18 cellular contexts compared by ENCODE assay signal in the genomic region with DNA sequence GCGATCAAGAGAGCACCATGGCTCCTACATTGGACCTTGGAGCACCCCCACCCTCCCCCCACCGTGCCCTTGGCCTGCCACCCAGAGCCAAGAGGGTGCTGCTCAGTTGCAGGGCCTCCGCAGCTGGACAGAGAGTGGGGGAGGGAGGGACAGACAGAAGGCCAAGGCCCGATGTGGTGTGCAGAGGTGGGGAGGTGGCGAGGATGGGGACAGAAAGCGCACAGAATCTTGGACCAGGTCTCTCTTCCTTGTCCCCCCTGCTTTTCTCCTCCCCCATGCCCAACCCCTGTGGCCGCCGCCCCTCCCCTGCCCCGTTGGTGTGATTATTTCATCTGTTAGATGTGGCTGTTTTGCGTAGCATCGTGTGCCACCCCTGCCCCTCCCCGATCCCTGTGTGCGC. TPM values are rescaled to one million over a fixed set of nuclear protein-coding genes. Genes with fewer than 3 reads are reported as not detected.
DNase-seq lines count a peak whose midpoint lies in the region; ATAC-seq and TF ChIP-seq lines count a peak whose summit lies in the region.
"Had no signal": no experiment of that assay in that cellular context is flagged by ENCODE, and none has a peak within 500 bp of the region (broad histone marks: within the 10 kb centered on the region; RNA-seq: fewer than 3 reads in every experiment).

No MANE protein-coding gene starts in this region.

- peaks cover 0 to 7% (median 0%) of the 10 kb centered on the region in 5 experiments for H3K9me3 Mint-ChIP-seq in brain
- no peaks in the 10 kb centered on the region for H3K9me3 Mint-ChIP-seq in neural crest cell

- DNase-seq in stimulated activated CD4-positive, alpha-beta T cell treated with anti-CD3 and anti-CD28 coated beads, Interleukin-15, amount 100 ng/mL, for 24 hours: peak; percentile 2
- DNase-seq in stimulated activated CD4-positive, alpha-beta T cell treated with anti-CD3 and anti-CD28 coated beads, Interleukin-4, amount 100 ng/mL, for 4 hours: no peak
- DNase-seq in neural crest cell (ENCODE audit: low read depth, low spot score): no peak
- DNase-seq in NK-92 (lab: John Stamatoyannopoulos, UW; ENCODE audit: unreplicated experiment): no peak
- DNase-seq in C1 segment of cervical spinal cord (lab: John Stamatoyannopoulos, UW): no peak
- DNase-seq in RKO (ENCODE audit: low spot score): no peak
- DNase-seq: activated CD4-positive, alpha-beta T cell treated with anti-CD3 and anti-CD28 coated beads, Interleukin-2, amount 50 U/mL, for 1 hour; activated T-cell treated with anti-CD3 and anti-CD28 coated beads, Interleukin-2, amount 50 U/mL, for 1 hour; foreskin melanocyte; MM.1S; NCI-H187 treated with DMSO at 0.1 percent for 48 hours had no signal

- H3K27ac Mint-ChIP-seq in brain: peak overlapping the region; percentile 91 to 100 (median 99)
- no peak overlapping the region for H3K27ac Mint-ChIP-seq in neural crest cell (ENCODE audit: unreplicated experiment)

- ATAC-seq in GM18870 (IDR thresholded peaks at IDR 0.05; ENCODE audit: unreplicated experiment): no peak
- ATAC-seq: left lung, psoas muscle had no signal

- H3K4me1 Mint-ChIP-seq in brain (peaks cover 80% of the 10 kb centered on the region), neural crest cell (peaks cover 46% of the 10 kb centered on the region)

- TF ChIP-seq CTCF in brain (conservative IDR thresholded peaks at IDR 0.05) (no peak), neural crest cell (conservative IDR thresholded peaks at IDR 0.05) (no peak)

- H3K27me3 Mint-ChIP-seq in brain: peaks cover 4% of the 10 kb centered on the region
- H3K27me3 Mint-ChIP-seq in neural crest cell (ENCODE audit: low read depth): peaks cover 26% of the 10 kb centered on the region

- H3K36me3 Mint-ChIP-seq in brain (peaks cover 24% of the 10 kb centered on the region), neural crest cell (ENCODE audit: low read depth) (peaks cover 7% of the 10 kb centered on the region)

- H3K4me3 Mint-ChIP-seq in brain: no peak overlapping the region
- H3K4me3 Mint-ChIP-seq in neural crest cell: peak overlapping the region; percentile 74

RNA-seq across cellular contexts. Expression of a gene that starts 1.8 kb away (rescaled TPM):
- not detected for polyA plus RNA-seq in brain (ENCODE audit: insufficient read depth, low read depth, low replicate concordance)
- not detected in 2 replicates for total RNA-seq in neural crest cell
- total RNA-seq: cerebellum, left lung, NCI-H460, psoas muscle had no signal
- polyA plus RNA-seq: adipose tissue, psoas muscle had no signal

RNA-seq across cellular contexts. Expression of a gene that starts 2.0 kb away (rescaled TPM):
- polyA plus RNA-seq in brain (ENCODE audit: insufficient read depth, low read depth, low replicate concordance): 619 TPM
- 293 and 298 TPM in 2 replicates for total RNA-seq in neural crest cell

RNA-seq across cellular contexts. Expression of a gene that starts 9.4 kb away (rescaled TPM):
- polyA plus RNA-seq in brain (ENCODE audit: insufficient read depth, low read depth, low replicate concordance): 28.3 TPM
- total RNA-seq in neural crest cell: 0.73 and 1.1 TPM in 2 replicates

RNA-seq across cellular contexts. Expression of a gene that starts 14.0 kb away (rescaled TPM):
- 221 TPM for polyA plus RNA-seq in brain (ENCODE audit: insufficient read depth, low read depth, low replicate concordance)
- total RNA-seq in neural crest cell: 118 and 122 TPM in 2 replicates

RNA-seq across cellular contexts. Expression of a gene that starts 27.4 kb away (rescaled TPM):
- 553 TPM for polyA plus RNA-seq in brain (ENCODE audit: insufficient read depth, low read depth, low replicate concordance)
- 67.5 and 68.4 TPM in 2 replicates for total RNA-seq in neural crest cell
